In genomic region chr20:59664389-59665055, GRCh38 we compare ENCODE assay signal across 15 cellular contexts.
"Had no signal": no experiment of that assay in that cellular context is flagged by ENCODE, and none has a peak within 500 bp of the region (broad histone marks: within the 10 kb centered on the region; RNA-seq: fewer than 3 reads in every experiment).

No MANE protein-coding gene starts in this region.

- FAIRE-seq: astrocyte, endometrium, frontal cortex, keratinocyte, pancreas had no signal

- H3K27ac ChIP-seq: breast epithelium, pancreas, VCaP had no signal

- DNase-seq: activated CD4-positive, alpha-beta T cell treated with anti-CD3 and anti-CD28 coated beads for 1 hour; activated CD8-positive, alpha-beta memory T cell treated with anti-CD3 and anti-CD28 coated beads for 24 hours; activated gamma-delta T cell; erythroblast; hypothalamus; natural killer cell; pancreas; stimulated activated naive B cell treated with anti-CD40 and anti-IgM and Interleukin-4, amounts not matched to agents 10 μg/mL and 1 μg/mL and 100 μg/mL, for 72 hours; T-helper 2 cell had no signal

- H3K4me3 ChIP-seq: breast epithelium, pancreas had no signal
